In genomic region chr9:73152953-73153352, GRCh38 we compare ENCODE assay signal across 8 cellular contexts. TPM values are rescaled to one million over a fixed set of nuclear protein-coding genes. Genes with fewer than 3 reads are reported as not detected.
DNase-seq lines count a peak whose midpoint lies in the region; FAIRE-seq and TF ChIP-seq lines count a peak whose summit lies in the region.

No MANE protein-coding gene starts in this region.

- H3K9me3 ChIP-seq in HEK293 (ENCODE audit: control insufficient read depth, insufficient read depth, low read depth, low read length) = no peaks in the 10 kb centered on the region
- no peaks in the 10 kb centered on the region for H3K9me3 ChIP-seq in esophagus (ENCODE audit: control insufficient read depth in 2 of 2, insufficient read depth in 1 of 2, low read depth in 1 of 2, low read length in 1 of 2)
- H3K9me3 ChIP-seq in spleen = no peaks in the 10 kb centered on the region

- CTCF ChIA-PET in HEK293 (lab: Yijun Ruan, JAX) = interaction anchor here (0.7 to 3.1 kb wide), 11 partner anchors 8 to 510 kb away, joined by 3 to 15 read pairs (median 4); no protein-coding TSS in a partner anchor

- FAIRE-seq in GM12892 (lab: Jason Lieb, UNC) = peak; percentile 74

- POLR2A ChIA-PET in HEK293 (lab: Yijun Ruan, JAX) = interaction anchor here (0.8 to 2.1 kb wide), 6 partner anchors 9 to 46 kb away, joined by 3 to 9 read pairs (median 5); no protein-coding TSS in a partner anchor

- H3K27me3 ChIP-seq in esophagus (ENCODE audit: control insufficient read depth in 1 of 2, insufficient read depth in 2 of 2, low read length in 2 of 2) = no peaks in the 10 kb centered on the region
- H3K27me3 ChIP-seq in spleen (replicated peaks in 1 of 7) = no peaks in the 10 kb centered on the region

- H3K4me1 ChIP-seq in HEK293 (ENCODE audit: control insufficient read depth, insufficient read depth, low read length) (no peaks in the 10 kb centered on the region; the same call in none of the 2 replicates), esophagus (ENCODE audit: control insufficient read depth in 2 of 2, insufficient read depth in 2 of 2, low read length in 1 of 2) (peaks cover 0 to 2% of the 10 kb centered on the region in 2 donors), spleen (peaks cover 3 to 98% (median 55%) of the 10 kb centered on the region in 6 donors)

- DNase-seq in GM12892 (ENCODE audit: insufficient read length) (no peak), NOMO-1 (lab: John Stamatoyannopoulos, UW; ENCODE audit: unreplicated experiment in 2 of 2) (peak; percentile 52 to 55), spleen (no peak), GM20000 (ENCODE audit: low spot score) (no peak), dermis blood vessel endothelial cell (no peak), epidermal melanocyte (ENCODE audit: insufficient read length, low spot score) (no peak)

- TF ChIP-seq CTCF in HEK293 (tag by site-specific recombination; IDR thresholded peaks at IDR 0.05) (no peak), spleen (IDR thresholded peaks at IDR 0.05 in 8 of 11, conservative IDR thresholded peaks at IDR 0.05 in 3 of 11) (no peak), GM20000 (IDR thresholded peaks at IDR 0.05; ENCODE audit: extremely low read depth, missing control alignments) (no peak)

- H3K27ac ChIP-seq in HEK293 (ENCODE audit: extremely low read depth, low read depth, low read length) = no peak overlapping the region
- peak overlapping the region; percentile 49 to 86 for H3K27ac ChIP-seq in esophagus (ENCODE audit: low read depth in 2 of 2, low read length in 1 of 2)
- peak overlapping the region; percentile 37 to 84 (median 74) for H3K27ac ChIP-seq in spleen

- intact Hi-C loops in spleen (cut with DNase I; ENCODE audit: low total_unique reads) = no loop called here

- 4 to 32% methylated on average over 2 of the region's 2 CpGs for WGBS in esophagus, 2 donors
- WGBS in spleen, 5 donors = 37 to 66% (median 46%) methylated on average over 2 of the region's 2 CpGs

- peak overlapping the region; percentile 50 for H3K4me3 ChIP-seq in HEK293 (ENCODE audit: low read depth, low read length)
- peak overlapping the region; percentile 37 to 95 for H3K4me3 ChIP-seq in esophagus (ENCODE audit: low read depth in 1 of 2, low read length in 2 of 2)
- H3K4me3 ChIP-seq in spleen = peak overlapping the region; percentile 13 to 64 (median 28)

- TF ChIP-seq POLR2A in GM12892 (IDR thresholded peaks at IDR 0.05; ENCODE audit: low read depth, low read length) (no peak), spleen (IDR thresholded peaks at IDR 0.05) (no peak)

- H3K36me3 ChIP-seq in HEK293 (ENCODE audit: control insufficient read depth in 2 of 2, insufficient read depth in 1 of 2, low read length in 2 of 2) (no peaks in the 10 kb centered on the region), esophagus (ENCODE audit: control insufficient read depth in 2 of 2, insufficient read depth in 2 of 2, low read length in 1 of 2) (no peaks in the 10 kb centered on the region), spleen (no peaks in the 10 kb centered on the region)

TF ChIP-seq in HEK293, 187 proteins besides CTCF, POLR2A, EP300 and RAD21:
- TF ChIP-seq KLF9 (tag by site-specific recombination; IDR thresholded peaks at IDR 0.05; ENCODE audit: low read depth) (no peak), BCL11B (tag by site-specific recombination; IDR thresholded peaks at IDR 0.05; ENCODE audit: low read depth) (no peak), ZSCAN18 (tag by site-specific recombination; IDR thresholded peaks at IDR 0.05) (no peak), ZBTB1 (tag by site-specific recombination; IDR thresholded peaks at IDR 0.05) (no peak), ZNF24 (tag by site-specific recombination; IDR thresholded peaks at IDR 0.05) (no peak), KLF17 (tag by site-specific recombination; IDR thresholded peaks at IDR 0.05) (no peak), ZNF202 (tag by site-specific recombination; IDR thresholded peaks at IDR 0.05; ENCODE audit: borderline replicate concordance) (no peak), ZNF404 (tag by site-specific recombination; IDR thresholded peaks at IDR 0.05) (no peak), RBAK (tag by site-specific recombination; IDR thresholded peaks at IDR 0.05) (no peak), HOXC10 (CRISPR knock-in tag; IDR thresholded peaks at IDR 0.05) (no peak), MYNN (tag by site-specific recombination; IDR thresholded peaks at IDR 0.05; ENCODE audit: borderline replicate concordance) (no peak), ZBTB7A (tag by site-specific recombination; IDR thresholded peaks at IDR 0.05; ENCODE audit: low read depth) (no peak), ZNF777 (tag by site-specific recombination; IDR thresholded peaks at IDR 0.05; ENCODE audit: borderline replicate concordance) (no peak)
- TF ChIP-seq, protein P1, sequence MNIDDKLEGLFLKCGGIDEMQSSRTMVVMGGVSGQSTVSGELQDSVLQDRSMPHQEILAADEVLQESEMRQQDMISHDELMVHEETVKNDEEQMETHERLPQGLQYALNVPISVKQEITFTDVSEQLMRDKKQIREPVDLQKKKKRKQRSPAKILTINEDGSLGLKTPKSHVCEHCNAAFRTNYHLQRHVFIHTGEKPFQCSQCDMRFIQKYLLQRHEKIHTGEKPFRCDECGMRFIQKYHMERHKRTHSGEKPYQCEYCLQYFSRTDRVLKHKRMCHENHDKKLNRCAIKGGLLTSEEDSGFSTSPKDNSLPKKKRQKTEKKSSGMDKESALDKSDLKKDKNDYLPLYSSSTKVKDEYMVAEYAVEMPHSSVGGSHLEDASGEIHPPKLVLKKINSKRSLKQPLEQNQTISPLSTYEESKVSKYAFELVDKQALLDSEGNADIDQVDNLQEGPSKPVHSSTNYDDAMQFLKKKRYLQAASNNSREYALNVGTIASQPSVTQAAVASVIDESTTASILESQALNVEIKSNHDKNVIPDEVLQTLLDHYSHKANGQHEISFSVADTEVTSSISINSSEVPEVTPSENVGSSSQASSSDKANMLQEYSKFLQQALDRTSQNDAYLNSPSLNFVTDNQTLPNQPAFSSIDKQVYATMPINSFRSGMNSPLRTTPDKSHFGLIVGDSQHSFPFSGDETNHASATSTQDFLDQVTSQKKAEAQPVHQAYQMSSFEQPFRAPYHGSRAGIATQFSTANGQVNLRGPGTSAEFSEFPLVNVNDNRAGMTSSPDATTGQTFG (tag by site-specific recombination; IDR thresholded peaks at IDR 0.05; ENCODE audit: borderline replicate concordance) = no peak
- TF ChIP-seq, protein P2, sequence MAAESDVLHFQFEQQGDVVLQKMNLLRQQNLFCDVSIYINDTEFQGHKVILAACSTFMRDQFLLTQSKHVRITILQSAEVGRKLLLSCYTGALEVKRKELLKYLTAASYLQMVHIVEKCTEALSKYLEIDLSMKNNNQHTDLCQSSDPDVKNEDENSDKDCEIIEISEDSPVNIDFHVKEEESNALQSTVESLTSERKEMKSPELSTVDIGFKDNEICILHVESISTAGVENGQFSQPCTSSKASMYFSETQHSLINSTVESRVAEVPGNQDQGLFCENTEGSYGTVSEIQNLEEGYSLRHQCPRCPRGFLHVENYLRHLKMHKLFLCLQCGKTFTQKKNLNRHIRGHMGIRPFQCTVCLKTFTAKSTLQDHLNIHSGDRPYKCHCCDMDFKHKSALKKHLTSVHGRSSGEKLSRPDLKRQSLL (tag by site-specific recombination; IDR thresholded peaks at IDR 0.05) = no peak
- TF ChIP-seq, protein P3, sequence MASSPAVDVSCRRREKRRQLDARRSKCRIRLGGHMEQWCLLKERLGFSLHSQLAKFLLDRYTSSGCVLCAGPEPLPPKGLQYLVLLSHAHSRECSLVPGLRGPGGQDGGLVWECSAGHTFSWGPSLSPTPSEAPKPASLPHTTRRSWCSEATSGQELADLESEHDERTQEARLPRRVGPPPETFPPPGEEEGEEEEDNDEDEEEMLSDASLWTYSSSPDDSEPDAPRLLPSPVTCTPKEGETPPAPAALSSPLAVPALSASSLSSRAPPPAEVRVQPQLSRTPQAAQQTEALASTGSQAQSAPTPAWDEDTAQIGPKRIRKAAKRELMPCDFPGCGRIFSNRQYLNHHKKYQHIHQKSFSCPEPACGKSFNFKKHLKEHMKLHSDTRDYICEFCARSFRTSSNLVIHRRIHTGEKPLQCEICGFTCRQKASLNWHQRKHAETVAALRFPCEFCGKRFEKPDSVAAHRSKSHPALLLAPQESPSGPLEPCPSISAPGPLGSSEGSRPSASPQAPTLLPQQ (tag by site-specific recombination; IDR thresholded peaks at IDR 0.05) = no peak

RNA-seq across cellular contexts. Expression of gene ANXA1, which starts 1.3 kb away (rescaled TPM):
- 3.1 TPM for polyA plus RNA-seq in GM12892 (2012; ENCODE audit: missing spikeins)
- polyA plus RNA-seq in esophagus = over 10,000 TPM in 1 of 2 donors, 1,000 to 10,000 TPM in 1; 8,051 to 11,813 TPM
- total RNA-seq in spleen = 100 to 1,000 TPM in 3 of 7 donors, 10 to 100 TPM in 4; 68.9 to 123 (median 98.4) TPM
- 10 to 100 TPM; 45.5 to 70.5 (median 46.5) TPM for polyA plus RNA-seq in spleen
- total RNA-seq in dermis blood vessel endothelial cell = 798 and 1,016 TPM in 2 replicates

Comparison
In these comparisons a context has a peak if more than half of its experiments do, and no peak if none do; other contexts are left out.
1. DNase-seq: peak in NOMO-1 (2 of 2); none in GM12892 (single experiment), spleen (single experiment), GM20000 (single experiment), dermis blood vessel endothelial cell (single experiment) and epidermal melanocyte (single experiment).
2. Peak in every context shown above with its lines, with median percentiles within 50 percentile points of each other: H3K4me3 ChIP-seq.